21 cellular contexts compared by ENCODE assay signal in genomic region chr1:225565845-225566244, GRCh38.
DNase-seq lines count a peak whose midpoint lies in the region; ATAC-seq, FAIRE-seq and TF ChIP-seq lines count a peak whose summit lies in the region.
"Had no signal": no experiment of that assay in that cellular context is flagged by ENCODE, and none has a peak within 500 bp of the region (broad histone marks: within the 10 kb centered on the region; RNA-seq: fewer than 3 reads in every experiment).

No MANE protein-coding gene starts in this region.

- no peak overlapping the region for H4K5ac ChIP-seq in H1 (ENCODE audit: insufficient read length, low read depth, low read length)

- H4K20me1 ChIP-seq in H1 (replicated peaks in 1 of 2; ENCODE audit: control insufficient read depth in 1 of 2, insufficient read depth in 2 of 2, low read length in 2 of 2): peaks cover 1 to 7% of the 10 kb centered on the region in 2 experiments

- H3K27ac Mint-ChIP-seq in mesothelial cell of epicardium: peak overlapping the region; percentile 57
- no peak overlapping the region for H3K27ac Mint-ChIP-seq in activated naive CD4-positive, alpha-beta T cell treated with anti-CD3 and anti-CD28 coated beads, Interleukin-2, amount 10 ng/mL, durations not matched to agents 7 days and 5 days

- peaks cover 7% of the 10 kb centered on the region for H3K36me3 Mint-ChIP-seq in mesothelial cell of epicardium
- no peaks in the 10 kb centered on the region for H3K36me3 Mint-ChIP-seq in activated naive CD4-positive, alpha-beta T cell treated with anti-CD3 and anti-CD28 coated beads, Interleukin-2, amount 10 ng/mL, durations not matched to agents 7 days and 5 days

- DNase-seq in A673 (ENCODE audit: low spot score) (no peak), NB4 (ENCODE audit: low read depth) (peak; percentile 71), H1 (ENCODE audit: low read depth in 1 of 2, low spot score in 2 of 2) (no peak), mesothelial cell of epicardium (ENCODE audit: low spot score in 2 of 2, unreplicated experiment in 2 of 2) (no peak)
- no peak for DNase-seq in activated naive CD4-positive, alpha-beta T cell treated with anti-CD3 and anti-CD28 coated beads, Interleukin-2, amount 10 ng/mL, durations not matched to agents 7 days and 5 days
- DNase-seq in activated effector memory CD4-positive, alpha-beta T cell treated with Interleukin-2 at 50 U/mL for 16 hours: no peak
- no peak for DNase-seq in NK-92 treated with Interleukin-12 subunit alpha and Interleukin-12 subunit beta, amount 100 ng/mL, for 24 hours (lab: John Stamatoyannopoulos, UW)
- DNase-seq: activated CD4-positive, alpha-beta T cell treated with anti-CD3 and anti-CD28 coated beads for 48 hours; activated effector memory CD4-positive, alpha-beta T cell treated with anti-CD3 and anti-CD28 coated beads, Interleukin-2, amount 50 U/mL, for 16 hours; DMS153; NCI-H1105; NCI-H524; spleen; transverse colon had no signal

- peaks cover 7 to 66% of the 10 kb centered on the region in 2 experiments for H3K79me2 ChIP-seq in H1 (ENCODE audit: control insufficient read depth in 1 of 2, insufficient read depth in 2 of 2, low read length in 2 of 2)

- CTCF ChIA-PET in A673 (lab: Charles Lee): interaction anchor here (1.1 kb wide), 1 partner anchor 207 kb away, joined by 3 read pairs; no protein-coding TSS in a partner anchor
- CTCF ChIA-PET in H1 (lab: Charles Lee; ENCODE audit: partially characterized antibody): interaction anchor here (0.7 to 1.6 kb wide), 6 partner anchors 12 to 206 kb away, joined by 3 to 4 read pairs (median 3); no protein-coding TSS in a partner anchor
- CTCF ChIA-PET in activated naive CD4-positive, alpha-beta T cell treated with anti-CD3 and anti-CD28 coated beads, Interleukin-2, amount 10 ng/mL, durations not matched to agents 7 days and 5 days (lab: Charles Lee): no interaction called here

- TF ChIP-seq POLR2A in NB4 (IDR thresholded peaks at IDR 0.05; ENCODE audit: extremely low read depth, insufficient read length) (no peak), H1 (IDR thresholded peaks at IDR 0.05; ENCODE audit: control extremely low read depth in 1 of 2, low read depth in 2 of 2, low read length in 2 of 2) (no peak)

- H3K4me3 ChIP-seq in A673 (ENCODE audit: low read depth, low read length, poor library complexity, severe bottlenecking): no peak overlapping the region
- H3K4me3 ChIP-seq in NB4 (ENCODE audit: low read depth, low read length): no peak overlapping the region
- no peak overlapping the region for H3K4me3 ChIP-seq in H1 (ENCODE audit: extremely low read depth in 1 of 4, insufficient read depth in 2 of 4, low read depth in 3 of 4, low read length in 4 of 4)
- H3K4me3 ChIP-seq: spleen, transverse colon had no signal

- FAIRE-seq in H1 (lab: Jason Lieb, UNC): no peak
- FAIRE-seq: A204.1, bronchial epithelial cell, GM12891, GM19239, islet of Langerhans had no signal

- no peak overlapping the region for H3K27ac ChIP-seq in A673 (ENCODE audit: low read depth, low read length, poor library complexity, severe bottlenecking)
- no peak overlapping the region for H3K27ac ChIP-seq in H1 (ENCODE audit: low read depth, low read length)
- H3K27ac ChIP-seq: spleen had no signal

- no peak overlapping the region for H3K18ac ChIP-seq in H1 (ENCODE audit: extremely low read depth, low read length)

- no peak overlapping the region for H3K4ac ChIP-seq in H1 (replicated peaks; ENCODE audit: insufficient read length, low read depth, low read length)

- TSS peak; percentile 12 for BruUV-seq in A673 (replicated peaks; lab: Mats Ljungman, UMichigan)

- H3K4me1 Mint-ChIP-seq in mesothelial cell of epicardium: peaks cover 18% of the 10 kb centered on the region
- no peaks in the 10 kb centered on the region for H3K4me1 Mint-ChIP-seq in activated naive CD4-positive, alpha-beta T cell treated with anti-CD3 and anti-CD28 coated beads, Interleukin-2, amount 10 ng/mL, durations not matched to agents 7 days and 5 days

- no peak overlapping the region for H3K14ac ChIP-seq in H1 (ENCODE audit: insufficient read length)

- no peak overlapping the region for H3K4me2 ChIP-seq in H1 (ENCODE audit: insufficient read depth in 1 of 2, low read depth in 2 of 2, low read length in 2 of 2)

- no peak overlapping the region for H4K8ac ChIP-seq in H1 (ENCODE audit: extremely low read depth, insufficient read depth, low read length)

- no peak overlapping the region for H2BK15ac ChIP-seq in H1 (ENCODE audit: low read length)

- H3K4me1 ChIP-seq in A673 (ENCODE audit: insufficient read depth, low read length, poor library complexity, severe bottlenecking) (peaks cover 23% of the 10 kb centered on the region), H1 (replicated peaks in 1 of 4; ENCODE audit: control insufficient read depth in 3 of 4, insufficient read depth in 4 of 4, low read length in 3 of 4) (peaks cover 0 to 6% (median 0%) of the 10 kb centered on the region in 4 experiments; a peak in 2 of 7 replicates)

- no peaks in the 10 kb centered on the region for H3K27me3 Mint-ChIP-seq in mesothelial cell of epicardium (ENCODE audit: low read depth)
- peaks cover 8% of the 10 kb centered on the region for H3K27me3 Mint-ChIP-seq in activated naive CD4-positive, alpha-beta T cell treated with anti-CD3 and anti-CD28 coated beads, Interleukin-2, amount 10 ng/mL, durations not matched to agents 7 days and 5 days

- TF ChIP-seq CTCF in A673 (conservative IDR thresholded peaks at IDR 0.05; ENCODE audit: low read depth, low read length): no peak
- TF ChIP-seq CTCF in NB4 (IDR thresholded peaks at IDR 0.05; ENCODE audit: low read depth, low read length): no peak
- no peak for TF ChIP-seq CTCF in H1 (IDR thresholded peaks at IDR 0.05; ENCODE audit: control extremely low read depth in 1 of 3, insufficient read depth in 1 of 3, low read depth in 1 of 3, low read length in 3 of 3)
- no peak for TF ChIP-seq CTCF in mesothelial cell of epicardium (IDR thresholded peaks at IDR 0.05; ENCODE audit: unreplicated experiment)

- no peak overlapping the region for H3K9ac ChIP-seq in H1 (replicated peaks in 1 of 4; ENCODE audit: extremely low read depth in 1 of 4, low read depth in 3 of 4, low read length in 3 of 4)

- TF ChIP-seq EP300 in H1 (IDR thresholded peaks at IDR 0.05; ENCODE audit: borderline replicate concordance in 1 of 2, low read depth in 2 of 2, low read length in 2 of 2): no peak

- H2BK5ac ChIP-seq in H1 (ENCODE audit: low read depth, low read length): 0 out of 2 replicates have a peak overlapping the region, but pooled peaks have one; percentile 1

- H3K4me3 Mint-ChIP-seq in mesothelial cell of epicardium: no peak overlapping the region
- no peak overlapping the region for H3K4me3 Mint-ChIP-seq in activated naive CD4-positive, alpha-beta T cell treated with anti-CD3 and anti-CD28 coated beads, Interleukin-2, amount 10 ng/mL, durations not matched to agents 7 days and 5 days

- H2BK12ac ChIP-seq in H1 (ENCODE audit: low read depth, low read length): no peak overlapping the region

- H3K27me3 ChIP-seq in A673 (replicated peaks; ENCODE audit: insufficient read depth, low read depth, low read length, poor library complexity): no peaks in the 10 kb centered on the region
- H3K27me3 ChIP-seq in H1 (replicated peaks in 1 of 4; ENCODE audit: control insufficient read depth in 3 of 4, extremely low read depth in 1 of 4, insufficient read depth in 3 of 4, low read length in 3 of 4): no peaks in the 10 kb centered on the region
- H3K27me3 ChIP-seq: spleen, transverse colon had no signal

- H3K23ac ChIP-seq in H1 (ENCODE audit: insufficient read length): no peak overlapping the region

- no peak overlapping the region for H2AFZ ChIP-seq in H1 (ENCODE audit: low read length)

- no peak overlapping the region for H2BK20ac ChIP-seq in H1 (ENCODE audit: low read length)

- H3K56ac ChIP-seq in H1 (replicated peaks; ENCODE audit: insufficient read length, low read depth, low read length): no peak overlapping the region

- H4K91ac ChIP-seq in H1 (replicated peaks; ENCODE audit: insufficient read length, low read length): no peak overlapping the region

- intact Hi-C loops in A673 (cut with micrococcal nuclease; ENCODE audit: unreplicated experiment): no loop called here

- H3K9me3 ChIP-seq in A673 (ENCODE audit: low read depth, low read length, poor library complexity, severe bottlenecking) (no peaks in the 10 kb centered on the region), H1 (ENCODE audit: insufficient read depth in 2 of 2, low read depth in 1 of 2, low read length in 1 of 2) (no peaks in the 10 kb centered on the region)
- H3K9me3 ChIP-seq: spleen, transverse colon had no signal

- 91% methylated on average over 7 of the region's 7 CpGs; no CpG with 5 or more reads in 1 of the 2 experiments for WGBS in H1 (ENCODE audit: extremely low coverage in 1 of 2, insufficient coverage in 1 of 2, insufficient read length in 1 of 2, insufficient replicate concordance in 2 of 2, low coverage in 1 of 2, low lambda C conversion rate in 2 of 2, missing lambda C conversion rate in 1 of 2), 2 experiments

- H2AK5ac ChIP-seq in H1 (ENCODE audit: low read depth, low read length): no peak overlapping the region

- ATAC-seq in activated CD4-positive, CD25-positive, alpha-beta regulatory T cell treated with anti-CD3 and anti-CD28 coated beads, Interleukin-2, amount 50 U/mL, for 24 hours: no peak
- ATAC-seq: SK-N-SH treated with all-trans-retinoic acid at 6 μM for 48 hours had no signal

- no peaks in the 10 kb centered on the region; the same call in 1 of the 2 replicates for H3K79me1 ChIP-seq in H1 (ENCODE audit: low read depth, low read length)

- H3K36me3 ChIP-seq in A673 (ENCODE audit: insufficient read depth, low read length, poor library complexity, severe bottlenecking) (peaks cover 4% of the 10 kb centered on the region), H1 (ENCODE audit: control insufficient read depth in 2 of 4, insufficient read depth in 4 of 4, low read length in 3 of 4) (peaks cover 3 to 27% (median 12%) of the 10 kb centered on the region in 4 experiments; a peak in 7 of 8 replicates)
- H3K36me3 ChIP-seq: transverse colon had no signal

- POLR2A ChIA-PET in A673 (lab: Charles Lee; ENCODE audit: low non-redundant PET): no interaction called here
- POLR2A ChIA-PET in H1 (lab: Charles Lee; ENCODE audit: partially characterized antibody): interaction anchor here (0.6 to 1.5 kb wide), 4 partner anchors 23 to 615 kb away, joined by 3 to 4 read pairs (median 3); partner anchors contain the start of gene ENAH

- H2BK120ac ChIP-seq in H1 (replicated peaks; ENCODE audit: low read depth, low read length): no peak overlapping the region

- no peaks in the 10 kb centered on the region for H3K9me3 Mint-ChIP-seq in mesothelial cell of epicardium
- H3K9me3 Mint-ChIP-seq in activated naive CD4-positive, alpha-beta T cell treated with anti-CD3 and anti-CD28 coated beads, Interleukin-2, amount 10 ng/mL, durations not matched to agents 7 days and 5 days: no peaks in the 10 kb centered on the region

- TF ChIP-seq RAD21 in H1 (IDR thresholded peaks at IDR 0.05 in 1 of 2, conservative IDR thresholded peaks at IDR 0.05 in 1 of 2; ENCODE audit: low read depth in 2 of 2, low read length in 2 of 2): no peak

- H3K23me2 ChIP-seq in H1 (ENCODE audit: low read depth, low read length): no peaks in the 10 kb centered on the region

TF ChIP-seq in H1, 55 proteins besides CTCF, POLR2A, EP300 and RAD21 (continues in another document):
- TF ChIP-seq RBBP5 (IDR thresholded peaks at IDR 0.05; ENCODE audit: borderline replicate concordance, low read depth, low read length) (no peak), KDM1A (IDR thresholded peaks at IDR 0.05; ENCODE audit: borderline replicate concordance, low read length) (no peak)
